ENCODE assay signal across 19 cellular contexts in genomic region chr17:2487306-2487705, GRCh38. TPM values are rescaled to one million over a fixed set of nuclear protein-coding genes. Genes with fewer than 3 reads are reported as not detected.
DNase-seq lines count a peak whose midpoint lies in the region; ATAC-seq and TF ChIP-seq lines count a peak whose summit lies in the region.
"Had no signal": no experiment of that assay in that cellular context is flagged by ENCODE, and none has a peak within 500 bp of the region (broad histone marks: within the 10 kb centered on the region; RNA-seq: fewer than 3 reads in every experiment).

No MANE protein-coding gene starts in this region.

- no peaks in the 10 kb centered on the region for H3K36me3 Mint-ChIP-seq in MCF 10A (ENCODE audit: insufficient read depth, unreplicated experiment)
- H3K36me3 Mint-ChIP-seq in activated T-helper 17 cell treated with anti-CD3 and anti-CD28 coated beads, Interleukin-2, amount 50 U/mL, for 72 hours (ENCODE audit: low read depth) = peaks cover 11% of the 10 kb centered on the region

- no peaks in the 10 kb centered on the region for H3K4me1 ChIP-seq in breast epithelium
- H3K4me1 ChIP-seq: SJCRH30 had no signal

- no TSS peak for BruUV-seq in MCF 10A (replicated peaks; lab: Mats Ljungman, UMichigan)

- DNase-seq in MCF 10A (ENCODE audit: unreplicated experiment) (no peak), breast epithelium (ENCODE audit: low spot score in 2 of 2) (no peak), epithelial cell of prostate (ENCODE audit: low read depth, low spot score) (no peak), substantia nigra (lab: John Stamatoyannopoulos, UW) (no peak), globus pallidus (ENCODE audit: low spot score) (no peak), H7 (no peak)
- DNase-seq: Caco-2, DMS153, EL, MV-4-11, NCI-H187 treated with DMSO at 0.1 percent for 48 hours, NCI-H2171 treated with DMSO at 0.1 percent for 48 hours, NCI-H446 treated with DMSO at 0.1 percent for 48 hours, NCI-H774, PC-9, SJCRH30 had no signal

- H3K4me3 ChIP-seq in breast epithelium (no peak overlapping the region), H7 (ENCODE audit: insufficient read depth, low read depth, low read length) (no peak overlapping the region)
- H3K4me3 ChIP-seq: PC-9, SJCRH30 had no signal

- H3K27me3 ChIP-seq in breast epithelium = no peaks in the 10 kb centered on the region
- H3K27me3 ChIP-seq in H7 (ENCODE audit: control insufficient read depth, insufficient read depth, low read length) = no peaks in the 10 kb centered on the region
- H3K27me3 ChIP-seq: SJCRH30 had no signal

- peaks cover 24% of the 10 kb centered on the region for H3K4me1 Mint-ChIP-seq in MCF 10A (ENCODE audit: insufficient read depth, unreplicated experiment)
- peaks cover 8% of the 10 kb centered on the region for H3K4me1 Mint-ChIP-seq in activated T-helper 17 cell treated with anti-CD3 and anti-CD28 coated beads, Interleukin-2, amount 50 U/mL, for 72 hours

- ATAC-seq in activated T-helper 17 cell treated with anti-CD3 and anti-CD28 coated beads, Interleukin-2, amount 50 U/mL, for 72 hours (replicated peaks) = no peak
- no peak for ATAC-seq in GM19035 (IDR thresholded peaks at IDR 0.05; ENCODE audit: unreplicated experiment)
- ATAC-seq: HCT116 had no signal

- POLR2A ChIA-PET in MCF 10A (lab: Yijun Ruan, JAX) = interaction anchor here (0.7 to 5.3 kb wide), 6 partner anchors 24 to 178 kb away, joined by 3 to 47 read pairs (median 3); partner anchors contain the start of genes METTL16 and TSR1

- H3K27ac ChIP-seq in breast epithelium (peak overlapping the region in 1 of 2 donors; percentile 32), epithelial cell of prostate (peak overlapping the region; percentile 69), substantia nigra (ENCODE audit: low read depth, low read length, poor library complexity, severe bottlenecking) (peak overlapping the region; percentile 11)
- H3K27ac ChIP-seq: PC-9, SJCRH30 had no signal

- no peaks in the 10 kb centered on the region for H3K9me3 ChIP-seq in breast epithelium
- H3K9me3 ChIP-seq: Caco-2, SJCRH30 had no signal

- H3K4me3 Mint-ChIP-seq in MCF 10A (ENCODE audit: unreplicated experiment) = no peak overlapping the region
- H3K4me3 Mint-ChIP-seq in activated T-helper 17 cell treated with anti-CD3 and anti-CD28 coated beads, Interleukin-2, amount 50 U/mL, for 72 hours = no peak overlapping the region

- CTCF ChIA-PET in MCF 10A (lab: Yijun Ruan, JAX) = interaction anchor here (0.6 to 0.7 kb wide), 2 partner anchors 55 to 564 kb away, joined by 3 to 4 read pairs; no protein-coding TSS in a partner anchor

- H3K27me3 Mint-ChIP-seq in MCF 10A (ENCODE audit: insufficient read depth, unreplicated experiment) = no peaks in the 10 kb centered on the region
- H3K27me3 Mint-ChIP-seq in activated T-helper 17 cell treated with anti-CD3 and anti-CD28 coated beads, Interleukin-2, amount 50 U/mL, for 72 hours = no peaks in the 10 kb centered on the region

- TF ChIP-seq CTCF in MCF 10A (IDR thresholded peaks at IDR 0.05; ENCODE audit: unreplicated experiment) (no peak), breast epithelium (IDR thresholded peaks at IDR 0.05) (no peak)

- no peaks in the 10 kb centered on the region for H3K36me3 ChIP-seq in breast epithelium
- H3K36me3 ChIP-seq in H7 (replicated peaks; ENCODE audit: control insufficient read depth, insufficient read depth, low read length) = no peaks in the 10 kb centered on the region
- H3K36me3 ChIP-seq: SJCRH30 had no signal

- no peak for TF ChIP-seq POLR2A in breast epithelium (IDR thresholded peaks at IDR 0.05)

- H3K27ac Mint-ChIP-seq in MCF 10A (ENCODE audit: low read depth, unreplicated experiment) = peak overlapping the region; percentile 8
- peak overlapping the region; percentile 24 for H3K27ac Mint-ChIP-seq in activated T-helper 17 cell treated with anti-CD3 and anti-CD28 coated beads, Interleukin-2, amount 50 U/mL, for 72 hours

- intact Hi-C loops in MCF 10A (cut with micrococcal nuclease) (no loop called here), breast epithelium (cut with DNase I; ENCODE audit: low total_unique reads) (no loop called here)

- no peaks in the 10 kb centered on the region for H3K9me3 Mint-ChIP-seq in MCF 10A (ENCODE audit: unreplicated experiment)
- no peaks in the 10 kb centered on the region for H3K9me3 Mint-ChIP-seq in activated T-helper 17 cell treated with anti-CD3 and anti-CD28 coated beads, Interleukin-2, amount 50 U/mL, for 72 hours

RNA-seq across cellular contexts. Expression of gene METTL16, which starts 24.4 kb away (rescaled TPM):
- total RNA-seq in MCF 10A (2022) (37.6 and 41.4 TPM in 2 replicates), breast epithelium (10 to 100 TPM; 25.6 to 46.4 (median 26.9) TPM)
- 10 to 100 TPM; 35.8 to 49.9 TPM for total RNA-seq in activated T-helper 17 cell treated with anti-CD3 and anti-CD28 coated beads, Interleukin-2, amount 50 U/mL, for 72 hours
- 21.3 and 31.6 TPM in 2 replicates for total RNA-seq in H7 (2014; rRNA removed; shearing (Covaris generic))
